Comparison of ENCODE assay signal across 17 cellular contexts in genomic region chr19:10173527-10173926, GRCh38. TPM values are rescaled to one million over a fixed set of nuclear protein-coding genes. Genes with fewer than 3 reads are reported as not detected.
DNase-seq lines count a peak whose midpoint lies in the region; ATAC-seq and TF ChIP-seq lines count a peak whose summit lies in the region.
"Had no signal": no experiment of that assay in that cellular context is flagged by ENCODE, and none has a peak within 500 bp of the region (broad histone marks: within the 10 kb centered on the region; RNA-seq: fewer than 3 reads in every experiment).

No MANE protein-coding gene starts in this region.

- H3K9ac ChIP-seq in PC-3 (ENCODE audit: low read length): no peak overlapping the region

- H3K4me3 ChIP-seq in PC-3 (ENCODE audit: low read length): no peak overlapping the region
- H3K4me3 ChIP-seq in choroid plexus epithelial cell (ENCODE audit: low read depth, low read length): no peak overlapping the region
- H3K4me3 ChIP-seq in GM23338: no peak overlapping the region
- H3K4me3 ChIP-seq in CD8-positive, alpha-beta T cell (ENCODE audit: low read depth, low read length): no peak overlapping the region
- H3K4me3 ChIP-seq: Peyer's patch, spleen had no signal

- POLR2A ChIA-PET in PC-3 (lab: Charles Lee; ENCODE audit: unreplicated experiment): no interaction called here
- POLR2A ChIA-PET in CD8-positive, alpha-beta T cell (lab: Charles Lee): interaction anchor here (0.6 kb wide), 1 partner anchor 10 kb away, joined by 4 read pairs; no protein-coding TSS in a partner anchor

- H2AFZ ChIP-seq in PC-3 (ENCODE audit: low read length): no peak overlapping the region
- H2AFZ ChIP-seq in GM23338: no peak overlapping the region

- H3K27me3 Mint-ChIP-seq in activated naive CD4-positive, alpha-beta T cell treated with anti-CD3 and anti-CD28 coated beads for 36 hours (ENCODE audit: low read depth): no peaks in the 10 kb centered on the region
- H3K27me3 Mint-ChIP-seq in osteocyte (ENCODE audit: unreplicated experiment) (no peaks in the 10 kb centered on the region), GM23338 (ENCODE audit: insufficient read depth, low read depth, poor library complexity) (peaks cover 2% of the 10 kb centered on the region)
- H3K27me3 Mint-ChIP-seq in CD8-positive, alpha-beta T cell (ENCODE audit: low read depth): no peaks in the 10 kb centered on the region
- H3K27me3 Mint-ChIP-seq: brain had no signal

- H3K36me3 ChIP-seq in PC-3 (ENCODE audit: low read depth, low read length) (peaks cover 56% of the 10 kb centered on the region), GM23338 (ENCODE audit: insufficient read depth) (peaks cover 76% of the 10 kb centered on the region)
- peaks cover 35% of the 10 kb centered on the region for H3K36me3 ChIP-seq in CD8-positive, alpha-beta T cell (ENCODE audit: insufficient read depth, low read length)

- ATAC-seq in PC-3 (peak; percentile 31; the same call in 1 of the 2 replicates), GM23338 (no peak)
- no peak for ATAC-seq in CD8-positive, alpha-beta T cell

- H3K27me3 ChIP-seq in PC-3 (ENCODE audit: low read length) (no peaks in the 10 kb centered on the region), GM23338 (ENCODE audit: insufficient read depth) (no peaks in the 10 kb centered on the region)
- no peaks in the 10 kb centered on the region for H3K27me3 ChIP-seq in CD8-positive, alpha-beta T cell (ENCODE audit: insufficient read depth, low read length)
- H3K27me3 ChIP-seq: Peyer's patch, spleen had no signal

- H3F3A ChIP-seq in PC-3 (ENCODE audit: low read length, unreplicated experiment) (no peaks in the 10 kb centered on the region), GM23338 (replicated peaks; ENCODE audit: low read depth) (no peaks in the 10 kb centered on the region)

- H3K79me2 ChIP-seq in PC-3 (ENCODE audit: low read length): 0 out of 2 replicates have a peak, but pooled peaks cover 3% of the 10 kb centered on the region
- peaks cover 4% of the 10 kb centered on the region; the same call in 1 of the 2 replicates for H3K79me2 ChIP-seq in GM23338 (replicated peaks; ENCODE audit: insufficient read depth)

- H3K4me1 ChIP-seq in PC-3 (ENCODE audit: insufficient read depth, low read length): peaks cover 12% of the 10 kb centered on the region
- H3K4me1 ChIP-seq in GM23338 (ENCODE audit: insufficient read depth): no peaks in the 10 kb centered on the region
- no peaks in the 10 kb centered on the region for H3K4me1 ChIP-seq in CD8-positive, alpha-beta T cell (ENCODE audit: insufficient read depth, low read length)
- H3K4me1 ChIP-seq: Peyer's patch had no signal

- H3K36me3 Mint-ChIP-seq in activated naive CD4-positive, alpha-beta T cell treated with anti-CD3 and anti-CD28 coated beads for 36 hours (ENCODE audit: low read depth): peaks cover 61% of the 10 kb centered on the region
- peaks cover 27% of the 10 kb centered on the region for H3K36me3 Mint-ChIP-seq in osteocyte (ENCODE audit: unreplicated experiment)
- peaks cover 80% of the 10 kb centered on the region for H3K36me3 Mint-ChIP-seq in GM23338 (ENCODE audit: low read depth)
- peaks cover 71% of the 10 kb centered on the region for H3K36me3 Mint-ChIP-seq in CD8-positive, alpha-beta T cell

- TF ChIP-seq CTCF in PC-3 (conservative IDR thresholded peaks at IDR 0.05; ENCODE audit: low read depth, low read length): no peak
- no peak for TF ChIP-seq CTCF in choroid plexus epithelial cell (conservative IDR thresholded peaks at IDR 0.05; ENCODE audit: low read depth, low read length)
- TF ChIP-seq CTCF in osteocyte (IDR thresholded peaks at IDR 0.05): no peak
- TF ChIP-seq CTCF in GM23338 (conservative IDR thresholded peaks at IDR 0.05; ENCODE audit: low read depth in 2 of 2): no peak
- no peak for TF ChIP-seq CTCF in CD8-positive, alpha-beta T cell (IDR thresholded peaks at IDR 0.05)

- intact Hi-C loops in activated naive CD4-positive, alpha-beta T cell treated with anti-CD3 and anti-CD28 coated beads for 36 hours (cut with micrococcal nuclease): no loop called here
- intact Hi-C loops in PC-3 (cut with micrococcal nuclease): no loop called here
- intact Hi-C loops in CD8-positive, alpha-beta T cell (cut with DNase I, micrococcal nuclease): no loop called here

- BruUV-seq in PC-3 (replicated peaks; lab: Mats Ljungman, UMichigan): no TSS peak

- peaks cover 12% of the 10 kb centered on the region for H3K4me1 Mint-ChIP-seq in activated naive CD4-positive, alpha-beta T cell treated with anti-CD3 and anti-CD28 coated beads for 36 hours (ENCODE audit: low read depth)
- H3K4me1 Mint-ChIP-seq in osteocyte (ENCODE audit: unreplicated experiment) (no peaks in the 10 kb centered on the region), GM23338 (no peaks in the 10 kb centered on the region; the same call in 2 of the 3 replicates)
- H3K4me1 Mint-ChIP-seq in CD8-positive, alpha-beta T cell (ENCODE audit: low read depth): peaks cover 2% of the 10 kb centered on the region
- H3K4me1 Mint-ChIP-seq: brain had no signal

- no peak overlapping the region for H3K4me3 Mint-ChIP-seq in activated naive CD4-positive, alpha-beta T cell treated with anti-CD3 and anti-CD28 coated beads for 36 hours
- no peak overlapping the region for H3K4me3 Mint-ChIP-seq in osteocyte (ENCODE audit: unreplicated experiment)
- H3K4me3 Mint-ChIP-seq in GM23338: no peak overlapping the region
- no peak overlapping the region for H3K4me3 Mint-ChIP-seq in CD8-positive, alpha-beta T cell
- H3K4me3 Mint-ChIP-seq: brain had no signal

- H3K9me2 ChIP-seq in PC-3 (replicated peaks; ENCODE audit: low read length): no peaks in the 10 kb centered on the region
- H3K9me2 ChIP-seq in GM23338 (ENCODE audit: insufficient read depth): no peaks in the 10 kb centered on the region

- no peak for DNase-seq in activated naive CD4-positive, alpha-beta T cell treated with anti-CD3 and anti-CD28 coated beads for 36 hours
- no peak for DNase-seq in activated naive CD4-positive, alpha-beta T cell (lab: John Stamatoyannopoulos, UW)
- DNase-seq in PC-3 (peak; percentile 57), choroid plexus epithelial cell (ENCODE audit: low read depth) (peak; percentile 45), osteocyte (ENCODE audit: extremely low spot score, unreplicated experiment) (no peak), GM23338 (ENCODE audit: low spot score) (no peak), HUDEP-2 (lab: John Stamatoyannopoulos, UW; ENCODE audit: unreplicated experiment in 76 of 76) (no peak)
- no peak for DNase-seq in CD8-positive, alpha-beta T cell
- DNase-seq: activated CD4-positive, CD25-positive, alpha-beta regulatory T cell treated with anti-CD3 and anti-CD28 coated beads, Interleukin-2, amount 50 U/mL, for 72 hours; effector memory CD4-positive, alpha-beta T cell; KBM-7; kidney glomerular epithelial cell; NCI-H1694 treated with DMSO at 0.1 percent for 48 hours; NCI-H526; Peyer's patch; spleen had no signal

- H3K4me2 ChIP-seq in PC-3 (ENCODE audit: low read length) (no peak overlapping the region), GM23338 (no peak overlapping the region)

- H4K20me1 ChIP-seq in PC-3 (ENCODE audit: low read length) (no peaks in the 10 kb centered on the region), GM23338 (replicated peaks; ENCODE audit: insufficient read depth) (peaks cover 17% of the 10 kb centered on the region)

- H3K9me3 Mint-ChIP-seq in activated naive CD4-positive, alpha-beta T cell treated with anti-CD3 and anti-CD28 coated beads for 36 hours: no peaks in the 10 kb centered on the region
- H3K9me3 Mint-ChIP-seq in osteocyte (ENCODE audit: unreplicated experiment) (no peaks in the 10 kb centered on the region), GM23338 (no peaks in the 10 kb centered on the region)
- no peaks in the 10 kb centered on the region for H3K9me3 Mint-ChIP-seq in CD8-positive, alpha-beta T cell
- H3K9me3 Mint-ChIP-seq: brain had no signal

- H3K27ac Mint-ChIP-seq in activated naive CD4-positive, alpha-beta T cell treated with anti-CD3 and anti-CD28 coated beads for 36 hours: peak overlapping the region; percentile 12
- peak overlapping the region; percentile 39 for H3K27ac Mint-ChIP-seq in osteocyte (ENCODE audit: unreplicated experiment)
- H3K27ac Mint-ChIP-seq in GM23338: no peak overlapping the region
- no peak overlapping the region for H3K27ac Mint-ChIP-seq in CD8-positive, alpha-beta T cell
- H3K27ac Mint-ChIP-seq: brain had no signal

- no peaks in the 10 kb centered on the region for H3K9me3 ChIP-seq in PC-3 (ENCODE audit: low read length)
- no peaks in the 10 kb centered on the region for H3K9me3 ChIP-seq in CD8-positive, alpha-beta T cell (ENCODE audit: low read length)
- H3K9me3 ChIP-seq: Peyer's patch, spleen had no signal

- peak overlapping the region; percentile 12; the same call in 1 of the 2 replicates for H3K27ac ChIP-seq in PC-3 (ENCODE audit: low read length)
- H3K27ac ChIP-seq in GM23338 (ENCODE audit: low read depth): no peak overlapping the region
- no peak overlapping the region for H3K27ac ChIP-seq in CD8-positive, alpha-beta T cell (ENCODE audit: low read depth, low read length)
- H3K27ac ChIP-seq: Peyer's patch, spleen had no signal

- CTCF ChIA-PET in activated naive CD4-positive, alpha-beta T cell treated with anti-CD3 and anti-CD28 coated beads for 36 hours (lab: Charles Lee): no interaction called here
- CTCF ChIA-PET in PC-3 (lab: Charles Lee): no interaction called here
- CTCF ChIA-PET in CD8-positive, alpha-beta T cell (lab: Charles Lee): interaction anchor here (0.8 kb wide), 1 partner anchor 77 kb away, joined by 3 read pairs; no protein-coding TSS in a partner anchor

TF ChIP-seq in GM23338, 12 proteins besides CTCF, POLR2A, EP300 and RAD21 (continues in another document):
- TF ChIP-seq POLR2AphosphoS5 (IDR thresholded peaks at IDR 0.05; ENCODE audit: low read depth) (no peak), EZH2phosphoT487 (IDR thresholded peaks at IDR 0.05; ENCODE audit: unreplicated experiment) (no peak)

RNA-seq across cellular contexts. Expression of gene DNMT1, which starts 21.2 kb away (rescaled TPM):
- total RNA-seq in activated naive CD4-positive, alpha-beta T cell treated with anti-CD3 and anti-CD28 coated beads for 36 hours: 100 to 1,000 TPM; 365 to 371 TPM
- total RNA-seq in PC-3 (2014; rRNA removed) (259 and 358 TPM in 2 replicates), osteocyte (82.3 and 87.2 TPM in 2 replicates)
- total RNA-seq in GM23338 (2014; rRNA removed; shearing (Covaris generic)): 224 and 238 TPM in 2 replicates
- 589 and 593 TPM in 2 replicates for polyA plus RNA-seq in GM23338 (2016; fragmentation: Nextera tagmentation; extraction: Ambion mirVana)
- 100 to 1,000 TPM; 135 to 154 TPM for total RNA-seq in CD8-positive, alpha-beta T cell

RNA-seq across cellular contexts. Expression of gene EIF3G, which starts 53.8 kb away (rescaled TPM):
- 100 to 1,000 TPM; 213 to 222 TPM for total RNA-seq in activated naive CD4-positive, alpha-beta T cell treated with anti-CD3 and anti-CD28 coated beads for 36 hours
- total RNA-seq in PC-3 (2014; rRNA removed) (575 and 635 TPM in 2 replicates), osteocyte (209 and 217 TPM in 2 replicates)
- total RNA-seq in GM23338 (2014; rRNA removed; shearing (Covaris generic)): 299 and 328 TPM in 2 replicates
- 238 and 244 TPM in 2 replicates for polyA plus RNA-seq in GM23338 (2016; fragmentation: Nextera tagmentation; extraction: Ambion mirVana)
- total RNA-seq in CD8-positive, alpha-beta T cell: 100 to 1,000 TPM; 331 to 334 TPM

RNA-seq across cellular contexts. Expression of gene S1PR2, which starts 57.6 kb away (rescaled TPM):
- total RNA-seq in activated naive CD4-positive, alpha-beta T cell treated with anti-CD3 and anti-CD28 coated beads for 36 hours: 1 to 10 TPM; 3.4 TPM
- total RNA-seq in PC-3 (2014; rRNA removed): 4.1 and 5.8 TPM in 2 replicates
- total RNA-seq in osteocyte: 21.8 and 23.6 TPM in 2 replicates
- 13.2 and 13.9 TPM in 2 replicates for total RNA-seq in GM23338 (2014; rRNA removed; shearing (Covaris generic))
- polyA plus RNA-seq in GM23338 (2016; fragmentation: Nextera tagmentation; extraction: Ambion mirVana): 8.9 and 9.2 TPM in 2 replicates
- 10 to 100 TPM; 13.3 to 14.8 TPM for total RNA-seq in CD8-positive, alpha-beta T cell

Comparison
In these comparisons a context has a peak if more than half of its experiments do, and no peak if none do; other contexts are left out.
1. DNase-seq: peak in PC-3 (single experiment) and choroid plexus epithelial cell (single experiment); none in activated naive CD4-positive, alpha-beta T cell treated with anti-CD3 and anti-CD28 coated beads for 36 hours (single experiment), activated naive CD4-positive, alpha-beta T cell (0 of 4), osteocyte (single experiment), GM23338 (single experiment), HUDEP-2 (0 of 76) and CD8-positive, alpha-beta T cell (0 of 7).
2. H3K27ac Mint-ChIP-seq: peak in activated naive CD4-positive, alpha-beta T cell treated with anti-CD3 and anti-CD28 coated beads for 36 hours (single experiment) and osteocyte (single experiment); none in GM23338 (single experiment) and CD8-positive, alpha-beta T cell (single experiment).